In the genomic region with DNA sequence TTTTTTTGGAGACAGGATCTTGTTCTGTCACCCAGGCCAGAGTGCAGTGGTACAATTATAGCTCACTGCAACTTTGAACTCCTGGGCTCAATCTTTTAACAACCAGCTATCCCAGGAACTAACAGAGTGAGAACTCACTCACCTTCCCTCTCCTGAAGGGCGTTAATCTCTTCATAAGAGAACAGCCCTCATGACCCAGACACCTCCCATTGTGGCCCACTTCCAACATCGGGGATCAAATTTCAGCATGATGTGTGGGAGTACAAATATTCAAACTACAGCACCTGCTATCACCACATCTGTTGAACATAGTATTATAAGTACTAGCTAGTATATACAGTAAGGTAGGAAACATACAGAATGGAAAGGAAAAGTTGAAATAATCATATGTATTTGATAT, we compare ENCODE assay signal across 13 cellular contexts.
A peak's percentile ranks its signal among the peaks of the same experiment; 100 is the strongest.
DNase-seq lines count a peak whose midpoint lies in the region; ATAC-seq and TF ChIP-seq lines count a peak whose summit lies in the region.
"Had no signal": no experiment of that assay in that cellular context is flagged by ENCODE, and none has a peak within 500 bp of the region (broad histone marks: within the 10 kb centered on the region; RNA-seq: fewer than 3 reads in every experiment).

No MANE protein-coding gene starts in this region.

- no peak for TF ChIP-seq CTCF in PC-9 (conservative IDR thresholded peaks at IDR 0.05)

- no peak for ATAC-seq in naive thymus-derived CD4-positive, alpha-beta T cell

- peak overlapping the region; percentile 37; the same call in 1 of the 2 replicates for H3K4me3 ChIP-seq in PC-9
- no peak overlapping the region for H3K4me3 ChIP-seq in naive thymus-derived CD4-positive, alpha-beta T cell (ENCODE audit: low read length)

- H4K20me1 ChIP-seq in PC-9 (ENCODE audit: insufficient read depth), result no peaks in the 10 kb centered on the region

- H3K27ac ChIP-seq in PC-9 (peak overlapping the region; percentile 96), substantia nigra (ENCODE audit: low read depth, low read length, poor library complexity, severe bottlenecking) (no peak overlapping the region)
- no peak overlapping the region for H3K27ac ChIP-seq in naive thymus-derived CD4-positive, alpha-beta T cell (ENCODE audit: low read depth, low read length)

- no TSS peak for BruUV-seq in PC-9 (replicated peaks; lab: Mats Ljungman, UMichigan)

- H3K36me3 Mint-ChIP-seq in naive thymus-derived CD4-positive, alpha-beta T cell, result peaks cover 0 to 8% (median 5%) of the 10 kb centered on the region in 5 donors

- peaks cover 4 to 19% (median 9%) of the 10 kb centered on the region in 11 donors for H3K9me3 Mint-ChIP-seq in naive thymus-derived CD4-positive, alpha-beta T cell

- no peaks in the 10 kb centered on the region for H3K27me3 ChIP-seq in PC-9 (ENCODE audit: insufficient read depth, low read depth)
- H3K27me3 ChIP-seq in naive thymus-derived CD4-positive, alpha-beta T cell (ENCODE audit: control insufficient read depth in 2 of 2, insufficient read depth in 2 of 2, low read length in 2 of 2), result no peaks in the 10 kb centered on the region

- peaks cover 0 to 4% (median 0%) of the 10 kb centered on the region in 7 donors for H3K4me1 Mint-ChIP-seq in naive thymus-derived CD4-positive, alpha-beta T cell

- H3K36me3 ChIP-seq in PC-9 (ENCODE audit: low read depth), result 0 out of 2 replicates have a peak, but pooled peaks cover under 1% of the 10 kb centered on the region
- no peaks in the 10 kb centered on the region for H3K36me3 ChIP-seq in naive thymus-derived CD4-positive, alpha-beta T cell (ENCODE audit: control insufficient read depth in 2 of 3, insufficient read depth in 3 of 3, low read length in 3 of 3)

- H3K27me3 Mint-ChIP-seq in naive thymus-derived CD4-positive, alpha-beta T cell, result no peaks in the 10 kb centered on the region

- CTCF ChIA-PET in PC-9 (lab: Charles Lee), result interaction anchor here (2.0 kb wide), 1 partner anchor 131 kb away, joined by 7 read pairs; no protein-coding TSS in a partner anchor
- CTCF ChIA-PET in naive thymus-derived CD4-positive, alpha-beta T cell (lab: Charles Lee), result no interaction called here

- in situ Hi-C loops in KBM-7 (cut with MboI; ENCODE audit: low pct_unique_long_range_greater_than_20kb, low sequenced_read_pairs), result no loop called here

- H2AFZ ChIP-seq in PC-9, result peak overlapping the region; percentile 31; the same call in 1 of the 2 replicates

- H3F3A ChIP-seq in PC-9 (ENCODE audit: insufficient read depth, low read depth), result peaks cover 34% of the 10 kb centered on the region

- peaks cover 44% of the 10 kb centered on the region for H3K4me1 ChIP-seq in PC-9 (replicated peaks; ENCODE audit: insufficient read depth)
- H3K4me1 ChIP-seq in naive thymus-derived CD4-positive, alpha-beta T cell (ENCODE audit: control insufficient read depth in 2 of 2, insufficient read depth in 2 of 2, low read length in 2 of 2), result no peaks in the 10 kb centered on the region

- peak overlapping the region; percentile 64 for H3K4me2 ChIP-seq in PC-9

- H3K27ac Mint-ChIP-seq in naive thymus-derived CD4-positive, alpha-beta T cell, result no peak overlapping the region

- H3K4me3 Mint-ChIP-seq in naive thymus-derived CD4-positive, alpha-beta T cell, result no peak overlapping the region

- intact Hi-C loops in PC-9 (cut with micrococcal nuclease; ENCODE audit: unreplicated experiment), result loop anchor here (1.0 to 5.0 kb wide), 6 partner anchors 9 to 580 kb away; partner anchors contain the start of genes MANF and MAPKAPK3
- intact Hi-C loops in naive thymus-derived CD4-positive, alpha-beta T cell (cut with micrococcal nuclease), result no loop called here

- peaks cover 27% of the 10 kb centered on the region; the same call in 1 of the 2 replicates for H3K79me2 ChIP-seq in PC-9 (ENCODE audit: low read depth)

- H3K9me2 ChIP-seq in PC-9 (ENCODE audit: insufficient read depth), result no peaks in the 10 kb centered on the region

- H3K9me3 ChIP-seq in PC-9 (ENCODE audit: insufficient read depth, low read depth), result no peaks in the 10 kb centered on the region
- peaks cover 0 to 5% (median 0%) of the 10 kb centered on the region in 3 experiments for H3K9me3 ChIP-seq in naive thymus-derived CD4-positive, alpha-beta T cell (ENCODE audit: control insufficient read depth in 2 of 3, low read length in 3 of 3)

- POLR2A ChIA-PET in PC-9 (lab: Charles Lee; ENCODE audit: unreplicated experiment), result interaction anchor here (0.6 to 1.0 kb wide), 5 partner anchors 9 to 578 kb away, joined by 4 to 15 read pairs (median 8); partner anchors contain the start of gene MANF
- POLR2A ChIA-PET in naive thymus-derived CD4-positive, alpha-beta T cell (lab: Charles Lee), result no interaction called here

- DNase-seq in COLO668 (lab: John Stamatoyannopoulos, UW; ENCODE audit: unreplicated experiment) (peak; percentile 66), KBM-7 (peak; percentile 30), PC-9 (peak; percentile 82 to 86), kidney glomerular epithelial cell (lab: John Stamatoyannopoulos, UW) (peak; percentile 66), HuH-7.5 (ENCODE audit: low spot score) (no peak), substantia nigra (lab: John Stamatoyannopoulos, UW) (no peak), DMS153 treated with DMSO at 0.1 percent for 48 hours (lab: John Stamatoyannopoulos, UW; ENCODE audit: unreplicated experiment) (no peak)
- DNase-seq in naive thymus-derived CD4-positive, alpha-beta T cell, result no peak
- DNase-seq: activated gamma-delta T cell; caudate nucleus; stimulated activated CD4-positive, alpha-beta T cell treated with anti-CD3 and anti-CD28 coated beads, Interleukin-2, amount 100 ng/mL, for 48 hours; stimulated activated naive CD4-positive, alpha-beta T cell treated with Interleukin-2 at 50 U/mL for 16 hours; T-helper 1 cell had no signal

Comparison
In these comparisons a context has a peak if more than half of its experiments do, and no peak if none do; other contexts are left out.
1. DNase-seq: peak in COLO668 (single experiment), KBM-7 (single experiment), PC-9 (2 of 2) and kidney glomerular epithelial cell (single experiment); none in HuH-7.5 (single experiment), substantia nigra (0 of 49), naive thymus-derived CD4-positive, alpha-beta T cell (0 of 9) and DMS153 treated with DMSO at 0.1 percent for 48 hours (single experiment).